Comparison of ENCODE assay signal across 6 cellular contexts in genomic region chr1:19509647-19510046, GRCh38. TPM values are rescaled to one million over a fixed set of nuclear protein-coding genes. Genes with fewer than 3 reads are reported as not detected.
DNase-seq lines count a peak whose midpoint lies in the region; ATAC-seq, FAIRE-seq and TF ChIP-seq lines count a peak whose summit lies in the region.
"Not testable (repeated sequence)": the region's sequence is repeated elsewhere in the genome, so short reads cannot be mapped to it uniquely, and the experiment has no call there.

No MANE protein-coding gene starts in this region.

- not testable (repeated sequence) for H3K23ac ChIP-seq in IMR-90 (ENCODE audit: low read depth, low read length)

- H3K4me1 ChIP-seq in IMR-90 (ENCODE audit: control insufficient read depth, insufficient read depth, low read length) (peaks cover 13% of the 10 kb centered on the region), K562 (replicated peaks in 1 of 2; ENCODE audit: control insufficient read depth in 2 of 2, insufficient read depth in 2 of 2, low read length in 2 of 2) (peaks cover 4 to 49% of the 10 kb centered on the region in 2 experiments; a peak in 4 of 5 replicates), fibroblast of lung (ENCODE audit: control insufficient read depth, extremely low read depth, insufficient read depth, low read length) (peaks cover 15% of the 10 kb centered on the region)

- not testable (repeated sequence) for H3K9me3 Mint-ChIP-seq in activated T-cell treated with anti-CD3 and anti-CD28 coated beads, Interleukin-2, amount 50 U/mL, for 72 hours; memory B cell

- H3K27ac ChIP-seq in IMR-90 (ENCODE audit: insufficient read depth, low read length) = not testable (repeated sequence)
- H3K27ac ChIP-seq in K562 (ENCODE audit: extremely low read depth, low read depth, low read length) (peak overlapping the region; percentile 30; the same call in 1 of the 3 replicates), fibroblast of lung (ENCODE audit: insufficient read depth, low read length) (peak overlapping the region; percentile 43)

- in situ Hi-C loops in IMR-90 (cut with MboI; ENCODE audit: low sequenced_read_pairs); K562 (cut with MboI): not testable (repeated sequence)

- peak overlapping the region; percentile 78 for H3K27ac Mint-ChIP-seq in activated T-cell treated with anti-CD3 and anti-CD28 coated beads, Interleukin-2, amount 50 U/mL, for 72 hours
- peak overlapping the region; percentile 75 for H3K27ac Mint-ChIP-seq in memory B cell

- not testable (repeated sequence) for TF ChIP-seq RAD21 in IMR-90 (IDR thresholded peaks at IDR 0.05; ENCODE audit: low read length); K562 (CRISPR knock-in tag; conservative IDR thresholded peaks at IDR 0.05 in 1 of 2, IDR thresholded peaks at IDR 0.05 in 1 of 2)

- not testable (repeated sequence) for H3K9me3 ChIP-seq in IMR-90 (ENCODE audit: control insufficient read depth, insufficient read depth, low read length); K562 (replicated peaks; ENCODE audit: control insufficient read depth, insufficient read depth, low read depth, low read length); fibroblast of lung (ENCODE audit: control insufficient read depth, insufficient read depth, low read depth, low read length)

- H3K4ac ChIP-seq in IMR-90 (ENCODE audit: low read depth, low read length) = not testable (repeated sequence)

- H3K36me3 Mint-ChIP-seq in activated T-cell treated with anti-CD3 and anti-CD28 coated beads, Interleukin-2, amount 50 U/mL, for 72 hours (ENCODE audit: insufficient read depth in 2 of 2); memory B cell: not testable (repeated sequence)

- H3K4me3 ChIP-seq in IMR-90 (ENCODE audit: insufficient read depth, low read depth, low read length); K562; fibroblast of lung (replicated peaks in 1 of 4; ENCODE audit: control extremely low read depth in 1 of 4, insufficient read depth in 1 of 4, low read depth in 3 of 4, low read length in 4 of 4): not testable (repeated sequence)

- H2AK5ac ChIP-seq in IMR-90 (ENCODE audit: low read depth, low read length) = 0 out of 2 replicates have a peak overlapping the region, but pooled peaks have one; percentile 50

- BruUV-seq in IMR-90 (replicated peaks; lab: Mats Ljungman, UMichigan); K562 (replicated peaks; lab: Mats Ljungman, UMichigan): not testable (repeated sequence)

- not testable (repeated sequence) for H3K27me3 Mint-ChIP-seq in activated T-cell treated with anti-CD3 and anti-CD28 coated beads, Interleukin-2, amount 50 U/mL, for 72 hours (ENCODE audit: low read depth); memory B cell

- not testable (repeated sequence) for H2AK9ac ChIP-seq in IMR-90 (replicated peaks; ENCODE audit: low read depth, low read length, poor library complexity)

- H4K8ac ChIP-seq in IMR-90 (ENCODE audit: low read depth in 2 of 2, low read length in 2 of 2) = not testable (repeated sequence)

- H2BK5ac ChIP-seq in IMR-90 (ENCODE audit: low read depth, low read length, poor library complexity, severe bottlenecking) = not testable (repeated sequence)

- TF ChIP-seq EP300 in K562 (IDR thresholded peaks at IDR 0.05; ENCODE audit: low read length) = not testable (repeated sequence)

- not testable (repeated sequence) for H2BK20ac ChIP-seq in IMR-90 (ENCODE audit: low read depth, low read length)

- DNase-seq in IMR-90; activated T-cell treated with anti-CD3 and anti-CD28 coated beads, Interleukin-2, amount 50 U/mL, for 72 hours; K562 (ENCODE audit: extremely low read depth in 1 of 4, low spot score in 3 of 4); fibroblast of lung (ENCODE audit: low read depth in 2 of 2); memory B cell (ENCODE audit: low spot score in 2 of 2): not testable (repeated sequence)
- DNase-seq in posterior vena cava (ENCODE audit: low spot score) = peak; percentile 3

- dilution Hi-C loops in IMR-90 (cut with HindIII; ENCODE audit: low sequenced_read_pairs, unreplicated experiment) = not testable (repeated sequence)

- not testable (repeated sequence) for H2AFZ ChIP-seq in IMR-90 (replicated peaks; ENCODE audit: low read length, poor library complexity); K562 (ENCODE audit: low read depth, low read length); fibroblast of lung (ENCODE audit: low read length)

- intact Hi-C loops in IMR-90 (cut with micrococcal nuclease) = loop anchor here (5.0 kb wide), 1 partner anchor 48 kb away; no protein-coding TSS in a partner anchor
- intact Hi-C loops in K562 (cut with micrococcal nuclease); posterior vena cava (cut with DNase I): not testable (repeated sequence)

- not testable (repeated sequence) for FAIRE-seq in K562 (lab: Jason Lieb, UNC)

- H4K91ac ChIP-seq in IMR-90 (ENCODE audit: insufficient read depth, low read depth, low read length) = not testable (repeated sequence)

- not testable (repeated sequence) for TF ChIP-seq CTCF in IMR-90 (conservative IDR thresholded peaks at IDR 0.05; ENCODE audit: low read depth, low read length); K562 (IDR thresholded peaks at IDR 0.05 in 2 of 3, conservative IDR thresholded peaks at IDR 0.05 in 1 of 3; ENCODE audit: insufficient read depth in 2 of 3, low read depth in 1 of 3, low read length in 3 of 3); fibroblast of lung (conservative IDR thresholded peaks at IDR 0.05 in 1 of 2, IDR thresholded peaks at IDR 0.05 in 1 of 2; ENCODE audit: low read depth in 1 of 2, low read length in 2 of 2)

- H3K9ac ChIP-seq in IMR-90 (ENCODE audit: low read depth, low read length); K562 (ENCODE audit: insufficient read depth in 1 of 2, low read depth in 2 of 2, low read length in 2 of 2); fibroblast of lung (ENCODE audit: insufficient read depth, low read length): not testable (repeated sequence)

- POLR2A ChIA-PET in IMR-90 (lab: Charles Lee; ENCODE audit: unreplicated experiment) = not testable (repeated sequence)
- POLR2A ChIA-PET in K562 (lab: Yijun Ruan, JAX) = interaction anchor here (1.2 kb wide), 1 partner anchor 10 kb away, joined by 3 read pairs; no protein-coding TSS in a partner anchor

- H3K4me2 ChIP-seq in IMR-90 (ENCODE audit: low read depth, low read length); K562 (ENCODE audit: insufficient read depth, low read length); fibroblast of lung (ENCODE audit: extremely low read depth, insufficient read depth, low read length): not testable (repeated sequence)

- H3K79me1 ChIP-seq in IMR-90 (ENCODE audit: low read depth in 1 of 2, low read length in 2 of 2) = not testable (repeated sequence)

- H3K79me2 ChIP-seq in K562 (ENCODE audit: control insufficient read depth, insufficient read depth, low read length); fibroblast of lung (ENCODE audit: control insufficient read depth, insufficient read depth, low read length): not testable (repeated sequence)

- peaks cover 43% of the 10 kb centered on the region for H3K4me1 Mint-ChIP-seq in activated T-cell treated with anti-CD3 and anti-CD28 coated beads, Interleukin-2, amount 50 U/mL, for 72 hours (ENCODE audit: low read depth)
- H3K4me1 Mint-ChIP-seq in memory B cell = peaks cover 43% of the 10 kb centered on the region

- H3K4me3 Mint-ChIP-seq in activated T-cell treated with anti-CD3 and anti-CD28 coated beads, Interleukin-2, amount 50 U/mL, for 72 hours; memory B cell: not testable (repeated sequence)

- not testable (repeated sequence) for H2BK120ac ChIP-seq in IMR-90 (ENCODE audit: low read depth, low read length)

- WGBS in IMR-90 (ENCODE audit: extremely low coverage in 2 of 2, insufficient read length in 1 of 2), 2 experiments = 92% methylated on average over 6 of the region's 8 CpGs; no CpG with 5 or more reads in 1 of the 2 experiments
- 10% methylated on average over 8 of the region's 8 CpGs for WGBS in K562 (ENCODE audit: insufficient coverage, low coverage, missing lambda C conversion rate)

- not testable (repeated sequence) for H3K36me3 ChIP-seq in IMR-90 (ENCODE audit: control insufficient read depth, insufficient read depth, low read length); K562 (ENCODE audit: control insufficient read depth, insufficient read depth, low read length); fibroblast of lung (ENCODE audit: control insufficient read depth, insufficient read depth, low read length)

- H3K27me3 ChIP-seq in IMR-90 (ENCODE audit: control insufficient read depth, insufficient read depth, low read length); K562 (ENCODE audit: control insufficient read depth in 2 of 2, insufficient read depth in 2 of 2, low read length in 2 of 2); fibroblast of lung (ENCODE audit: control insufficient read depth, insufficient read depth, low read length): not testable (repeated sequence)

- not testable (repeated sequence) for H2BK15ac ChIP-seq in IMR-90 (ENCODE audit: low read depth, low read length)

- 0 out of 2 replicates have a peak overlapping the region, but pooled peaks have one; percentile 5 for H3K14ac ChIP-seq in IMR-90 (replicated peaks; ENCODE audit: low read depth, low read length)

- not testable (repeated sequence) for TF ChIP-seq POLR2A in IMR-90 (IDR thresholded peaks at IDR 0.05; ENCODE audit: low read depth, low read length); K562 (conservative IDR thresholded peaks at IDR 0.05)

- CTCF ChIA-PET in IMR-90 (lab: Yijun Ruan, JAX); K562 (lab: Yijun Ruan, JAX; ENCODE audit: low intra/inter-chr PET ratio): not testable (repeated sequence)

- not testable (repeated sequence) for H4K5ac ChIP-seq in IMR-90 (ENCODE audit: low read depth, low read length)

- not testable (repeated sequence) for H3K9me1 ChIP-seq in IMR-90 (ENCODE audit: insufficient read depth, low read length); K562 (ENCODE audit: control insufficient read depth, insufficient read depth, low read length)

- not testable (repeated sequence) for ATAC-seq in IMR-90 (ENCODE audit: low read depth); activated T-cell treated with anti-CD3 and anti-CD28 coated beads, Interleukin-2, amount 50 U/mL, for 72 hours (replicated peaks in 1 of 2); K562; memory B cell (ENCODE audit: low read depth)

- not testable (repeated sequence) for H3K56ac ChIP-seq in IMR-90 (ENCODE audit: extremely low read depth, insufficient read depth, low read length)

- H4K20me1 ChIP-seq in IMR-90 (ENCODE audit: insufficient read depth, low read length); K562 (replicated peaks; ENCODE audit: control insufficient read depth, insufficient read depth, low read length); fibroblast of lung (ENCODE audit: control insufficient read depth, extremely low read depth, insufficient read depth, low read length): not testable (repeated sequence)

- H3K18ac ChIP-seq in IMR-90 (ENCODE audit: low read depth, low read length) = not testable (repeated sequence)

RNA-seq across cellular contexts. Expression of gene CAPZB, which starts 24.3 kb away (rescaled TPM):
- total RNA-seq in IMR-90 (2012; rRNA removed) (180 and 216 TPM in 2 replicates), K562 (2014; rRNA removed) (57.6 and 83.6 TPM in 2 replicates), K562 (2014; rRNA removed; fragmentation: Illumina TruSeq; extraction: Trizol) (131 and 133 TPM in 2 replicates), K562 (2015; rRNA removed; fragmentation: Illumina TruSeq; extraction: Trizol) (147 and 148 TPM in 2 replicates), K562 (2021) (237 and 241 TPM in 2 replicates), fibroblast of lung (77.6 and 104 TPM in 2 replicates), posterior vena cava (100 to 1,000 TPM; 255 to 277 TPM)
- polyA plus RNA-seq in IMR-90 (2012; rRNA removed) (271 and 304 TPM in 2 replicates), K562 (2011; rRNA removed) (119 and 122 TPM in 2 replicates), K562 (2014; fragmentation: Illumina TruSeq; extraction: Trizol) (259 and 297 TPM in 2 replicates), K562 (2014; fragmentation: Nextera tagmentation; extraction: Ambion mirVana) (100 to 1,000 TPM in 1 of 2 experiments, 10 to 100 TPM in 1; 70.0 to 115 TPM), K562 (2014; rRNA removed) (125 and 134 TPM in 2 replicates), fibroblast of lung (495 and 519 TPM in 2 replicates)
- polyA plus RNA-seq in IMR-90 (2012; cell fraction: cytosol; rRNA removed) = 189 and 234 TPM in 2 replicates
- polyA plus RNA-seq in IMR-90 (2012; cell fraction: nucleus; rRNA removed; ENCODE audit: low replicate concordance) = 74.4 and 139 TPM in 2 replicates
- 100 to 1,000 TPM; 336 to 373 TPM for total RNA-seq in activated T-cell treated with anti-CD3 and anti-CD28 coated beads, Interleukin-2, amount 50 U/mL, for 72 hours
- 58.6 and 64.0 TPM in 2 replicates for total RNA-seq in K562 (2011; cell fraction: chromatin; rRNA removed; ENCODE audit: low replicate concordance)
- total RNA-seq in K562 (2011; cell fraction: nucleolus; rRNA removed) = 43.2 and 43.8 TPM in 2 replicates
- 40.0 and 41.2 TPM in 2 replicates for total RNA-seq in K562 (2011; cell fraction: nucleoplasm; rRNA removed)
- 110 and 143 TPM in 2 replicates for polyA plus RNA-seq in K562 (2011; cell fraction: cytosol; rRNA removed)
- polyA plus RNA-seq in K562 (2011; cell fraction: nucleus; rRNA removed) = 38.1 and 62.3 TPM in 2 replicates
- 277 and 310 TPM in 2 replicates for polyA plus RNA-seq in K562 (2012)
- polyA minus RNA-seq in K562 (2011; rRNA and poly(A)+ RNA removed) = 103 TPM in 2 replicates
- 60.0 and 82.1 TPM in 2 replicates for polyA minus RNA-seq in K562 (2011; cell fraction: cytosol; rRNA and poly(A)+ RNA removed)
- polyA minus RNA-seq in K562 (2011; cell fraction: nucleus; rRNA and poly(A)+ RNA removed) = 10.9 and 20.8 TPM in 2 replicates
- 514 and 539 TPM in 2 replicates for polyA plus RNA-seq in fibroblast of lung (2012)
- polyA minus RNA-seq in fibroblast of lung (ENCODE audit: low replicate concordance) = 153 and 154 TPM in 2 replicates
